ENCODE assay signal across 31 cellular contexts in the genomic region with DNA sequence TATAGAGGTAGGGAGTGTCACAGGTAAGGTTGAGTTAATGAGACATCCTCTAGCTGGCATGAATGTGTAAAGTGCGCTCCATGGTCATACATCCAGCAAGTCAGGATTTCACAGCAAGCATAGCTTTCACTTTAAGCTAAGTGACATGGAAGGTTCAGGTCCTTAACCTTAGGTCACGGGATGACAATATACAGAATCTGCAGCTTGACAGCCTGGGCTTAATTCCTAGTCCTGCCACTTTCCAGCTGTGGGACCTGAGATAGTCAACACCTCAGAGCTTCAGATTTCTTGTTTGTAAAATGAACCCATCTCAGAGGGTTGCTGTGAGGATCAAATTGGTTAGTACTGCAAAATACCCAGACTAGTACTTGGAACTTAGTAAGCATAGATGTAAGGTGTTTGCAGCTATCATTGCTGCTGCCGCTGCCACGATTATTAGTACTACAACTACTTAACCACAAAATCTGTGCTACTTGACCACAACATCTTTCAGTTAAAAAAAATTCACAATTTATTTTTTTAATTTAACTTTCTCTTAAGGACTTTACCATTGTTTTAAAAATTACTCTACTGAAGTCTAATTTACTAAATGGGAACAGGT.
"Had no signal": no experiment of that assay in that cellular context is flagged by ENCODE, and none has a peak within 500 bp of the region (broad histone marks: within the 10 kb centered on the region; RNA-seq: fewer than 3 reads in every experiment).

No MANE protein-coding gene starts in this region.

- H3K36me3 Mint-ChIP-seq: mesothelial cell of epicardium, naive B cell, neural progenitor cell had no signal

- H3K4me3 Mint-ChIP-seq: activated CD4-positive, alpha-beta memory T cell treated with anti-CD3 and anti-CD28 coated beads for 36 hours; activated CD4-positive, alpha-beta T cell treated with anti-CD3 and anti-CD28 coated beads, Interleukin-2, amount 10 ng/mL, durations not matched to agents 24 days and 14 days; activated naive CD4-positive, alpha-beta T cell treated with anti-CD3 and anti-CD28 coated beads for 36 hours; activated T-helper 1 cell treated with anti-CD3 and anti-CD28 coated beads, Interleukin-12 subunit alpha, Interleukin-12 subunit beta, Interleukin-2, Interleukin-4 antibody, amounts not matched to agents 30 ng/mL and 10 ng/mL and 1 ng/mL, durations not matched to agents 14 hours and 24 hours and 36 hours; mesothelial cell of epicardium; neural progenitor cell; T-helper 17 cell had no signal

- H3K27me3 Mint-ChIP-seq: activated CD4-positive, alpha-beta memory T cell treated with anti-CD3 and anti-CD28 coated beads for 36 hours; activated CD4-positive, alpha-beta T cell treated with anti-CD3 and anti-CD28 coated beads, Interleukin-2, amount 10 ng/mL, durations not matched to agents 24 days and 14 days; naive B cell; T-helper 17 cell had no signal

- DNase-seq: activated CD4-positive, alpha-beta memory T cell treated with anti-CD3 and anti-CD28 coated beads for 36 hours; activated CD4-positive, alpha-beta T cell treated with anti-CD3 and anti-CD28 coated beads, Interleukin-2, amount 10 ng/mL, durations not matched to agents 24 days and 14 days; activated CD4-positive, CD25-positive, alpha-beta regulatory T cell treated with anti-CD3 and anti-CD28 coated beads, Interleukin-2, amount 50 U/mL, for 72 hours; activated CD8-positive, alpha-beta memory T cell treated with anti-CD3 and anti-CD28 coated beads, Interleukin-2, amount 50 U/mL, for 4 hours; activated effector memory CD4-positive, alpha-beta T cell treated with anti-CD3 and anti-CD28 coated beads, Interleukin-2, amount 50 U/mL, for 16 hours; activated T-cell treated with anti-CD3 and anti-CD28 coated beads, Interleukin-2, amount 50 U/mL, for 1 hour; amniotic stem cell; brain microvascular endothelial cell; central memory CD4-positive, alpha-beta T cell; dermis blood vessel endothelial cell; effector CD4-positive, alpha-beta T cell; left cardiac atrium; occipital lobe; psoas muscle; spleen; stimulated activated naive CD4-positive, alpha-beta T cell; T-helper 17 cell; T1000; tibial artery; upper lobe of right lung; WERI-Rb-1 had no signal

- ATAC-seq: psoas muscle, T-helper 17 cell, upper lobe of right lung had no signal

- H3K9me3 Mint-ChIP-seq: neural progenitor cell had no signal

- FAIRE-seq: astrocyte, colon, endometrium, frontal cortex, keratinocyte had no signal

- H3K27ac Mint-ChIP-seq: activated CD4-positive, alpha-beta memory T cell treated with anti-CD3 and anti-CD28 coated beads for 36 hours; activated CD4-positive, alpha-beta T cell treated with anti-CD3 and anti-CD28 coated beads, Interleukin-2, amount 10 ng/mL, durations not matched to agents 24 days and 14 days; activated naive CD4-positive, alpha-beta T cell treated with anti-CD3 and anti-CD28 coated beads for 36 hours; activated T-helper 1 cell treated with anti-CD3 and anti-CD28 coated beads, Interleukin-12 subunit alpha, Interleukin-12 subunit beta, Interleukin-2, Interleukin-4 antibody, amounts not matched to agents 30 ng/mL and 10 ng/mL and 1 ng/mL, durations not matched to agents 14 hours and 24 hours and 36 hours; mesothelial cell of epicardium; neural progenitor cell; T-helper 17 cell had no signal
